Comparison of ENCODE assay signal across 1 cellular context in genomic region chr2:121638333-121638732, GRCh38.
A peak's percentile ranks its signal among the peaks of the same experiment; 100 is the strongest.
TF ChIP-seq lines count a peak whose summit lies in the region.

No MANE protein-coding gene starts in this region.

TF ChIP-seq in K562, 482 proteins besides CTCF, POLR2A, EP300 and RAD21 (continued from another document):
- TF ChIP-seq POLR3G (IDR thresholded peaks at IDR 0.05; ENCODE audit: extremely low read depth, insufficient read length, insufficient replicate concordance), result no peak
- no peak for TF ChIP-seq HNRNPLL (IDR thresholded peaks at IDR 0.05; ENCODE audit: low read depth, low read length, poor library complexity, severe bottlenecking)
- TF ChIP-seq SIRT6 (IDR thresholded peaks at IDR 0.05; ENCODE audit: low read depth, low read length), result no peak
- no peak for TF ChIP-seq ZNF12 (CRISPR knock-in tag; IDR thresholded peaks at IDR 0.05)
- TF ChIP-seq CBX3 (IDR thresholded peaks at IDR 0.05; ENCODE audit: borderline replicate concordance in 1 of 2, low read length in 2 of 2), result 0 out of 3 replicates have a peak, but pooled peaks of 1 of the 2 experiments have one; percentile 15
- no peak for TF ChIP-seq SPI1 (IDR thresholded peaks at IDR 0.05; ENCODE audit: borderline replicate concordance, low read depth, low read length)
- TF ChIP-seq PTRF (tag; IDR thresholded peaks at IDR 0.05), result no peak
- no peak for TF ChIP-seq ZNF445 (CRISPR knock-in tag; IDR thresholded peaks at IDR 0.05; ENCODE audit: low read depth)
- TF ChIP-seq GATA2 (CRISPR knock-in tag; IDR thresholded peaks at IDR 0.05), result no peak
- TF ChIP-seq ATF3 (IDR thresholded peaks at IDR 0.05), result peak; percentile 49; the same call in 1 of the 2 replicates
- no peak for TF ChIP-seq ATF3 (CRISPR knock-in tag; conservative IDR thresholded peaks at IDR 0.05)
- no peak for TF ChIP-seq KDM4B (IDR thresholded peaks at IDR 0.05; ENCODE audit: borderline replicate concordance in 2 of 2, low read depth in 1 of 2)
- TF ChIP-seq ZNF146 (CRISPR knock-in tag; IDR thresholded peaks at IDR 0.05; ENCODE audit: unreplicated experiment), result peak; percentile 17
- no peak for TF ChIP-seq CBFA2T2 (conservative IDR thresholded peaks at IDR 0.05)
- peak; percentile 80 for TF ChIP-seq ZNF316 (IDR thresholded peaks at IDR 0.05)
- no peak for TF ChIP-seq ZNF311 (CRISPR knock-in tag; IDR thresholded peaks at IDR 0.05)
- peak; percentile 85 for TF ChIP-seq CEBPB (tag; IDR thresholded peaks at IDR 0.05)
- TF ChIP-seq ETV1 (tag; conservative IDR thresholded peaks at IDR 0.05; ENCODE audit: low read depth), result no peak
- no peak for TF ChIP-seq GATAD2A (IDR thresholded peaks at IDR 0.05)
- TF ChIP-seq MAFG (tag; conservative IDR thresholded peaks at IDR 0.05), result peak; percentile 54
TF ChIP-seq in K562: peak in this region for 9.
